In the genomic region with DNA sequence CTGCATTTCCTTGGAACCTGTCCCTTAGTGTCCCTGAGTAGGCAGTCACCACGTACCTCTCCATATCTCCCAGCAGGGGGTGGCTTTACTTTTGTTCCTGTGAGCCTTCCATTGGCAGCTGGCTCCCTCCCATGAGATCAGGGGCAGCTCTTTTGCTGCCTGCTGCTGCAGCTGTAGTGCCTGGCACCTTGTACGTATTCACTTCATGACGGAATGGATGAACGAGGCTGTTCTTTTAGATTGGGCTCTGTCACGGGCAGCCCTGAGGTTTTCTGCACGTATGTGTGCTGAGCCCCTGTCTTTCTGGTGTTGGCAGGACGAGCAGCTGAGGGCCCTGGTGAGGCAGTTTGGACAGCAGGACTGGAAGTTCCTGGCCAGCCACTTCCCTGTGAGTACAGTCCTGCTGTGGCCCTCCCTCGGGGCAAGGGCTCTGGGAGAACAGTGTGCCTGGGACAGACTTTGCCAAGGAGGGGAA, we compare ENCODE assay signal across 9 cellular contexts. TPM values are rescaled to one million over a fixed set of nuclear protein-coding genes. Genes with fewer than 3 reads are reported as not detected.
DNase-seq lines count a peak whose midpoint lies in the region; ATAC-seq and TF ChIP-seq lines count a peak whose summit lies in the region.
"Had no signal": no experiment of that assay in that cellular context is flagged by ENCODE, and none has a peak within 500 bp of the region (broad histone marks: within the 10 kb centered on the region; RNA-seq: fewer than 3 reads in every experiment).

No MANE protein-coding gene starts in this region.

- H3K27me3 ChIP-seq in Caco-2 (replicated peaks; ENCODE audit: control insufficient read depth, insufficient read depth, low read length), result no peaks in the 10 kb centered on the region
- no peaks in the 10 kb centered on the region for H3K27me3 ChIP-seq in SK-N-SH (ENCODE audit: insufficient read depth)
- no peaks in the 10 kb centered on the region for H3K27me3 ChIP-seq in upper lobe of left lung
- H3K27me3 ChIP-seq in psoas muscle (ENCODE audit: insufficient read depth in 3 of 3, low read length in 2 of 3), result peaks cover 0 to 3% (median 0%) of the 10 kb centered on the region in 3 donors
- H3K27me3 ChIP-seq: neutrophil had no signal

- DNase-seq in Caco-2, result peak in 1 of 2 experiments; percentile 55
- DNase-seq in SK-N-SH, result no peak
- peak; percentile 20 for DNase-seq in stimulated activated naive B cell treated with anti-CD40 and anti-IgM and Interleukin-4, amounts not matched to agents 10 μg/mL and 1 μg/mL and 100 μg/mL, for 72 hours
- DNase-seq in upper lobe of left lung, result no peak
- DNase-seq in psoas muscle, result no peak
- DNase-seq in activated CD4-positive, CD25-positive, alpha-beta regulatory T cell treated with anti-CD3 and anti-CD28 coated beads, Interleukin-2, amount 50 U/mL, for 72 hours, result no peak

- TF ChIP-seq CTCF in Caco-2 (IDR thresholded peaks at IDR 0.05; ENCODE audit: insufficient read depth in 1 of 2, low read depth in 1 of 2, low read length in 1 of 2, severe bottlenecking in 1 of 2, unreplicated experiment in 1 of 2) (peak; percentile 38 to 55), SK-N-SH (IDR thresholded peaks at IDR 0.05) (peak; percentile 26; the same call in 1 of the 2 replicates), upper lobe of left lung (IDR thresholded peaks at IDR 0.05) (no peak), psoas muscle (IDR thresholded peaks at IDR 0.05) (no peak)

- no peaks in the 10 kb centered on the region for H4K20me1 ChIP-seq in SK-N-SH (ENCODE audit: insufficient read depth)

- no peaks in the 10 kb centered on the region for H3K9me2 ChIP-seq in SK-N-SH

- peaks cover 10% of the 10 kb centered on the region for H3K4me1 Mint-ChIP-seq in Caco-2 (ENCODE audit: low read depth, unreplicated experiment)
- peaks cover 27 to 45% of the 10 kb centered on the region in 2 donors for H3K4me1 Mint-ChIP-seq in stimulated activated naive B cell treated with anti-CD40 and anti-IgM and Interleukin-4, amounts not matched to agents 10 μg/mL and 1 μg/mL and 100 μg/mL, for 72 hours

- H3K4me3 ChIP-seq in Caco-2 (ENCODE audit: low read depth, low read length) (no peak overlapping the region), SK-N-SH (ENCODE audit: low read depth in 2 of 2, low read length in 1 of 2) (no peak overlapping the region), upper lobe of left lung (no peak overlapping the region), psoas muscle (no peak overlapping the region)

- WGBS in SK-N-SH (ENCODE audit: low lambda C conversion rate), result 96% methylated on average over 6 of the region's 8 CpGs
- 81 to 86% methylated on average over 5 to 8 of the region's 8 CpGs for WGBS in upper lobe of left lung, 2 donors
- WGBS in psoas muscle, 3 donors, result 14 to 30% (median 23%) methylated on average over 8 of the region's 8 CpGs

- H3K27ac Mint-ChIP-seq in Caco-2 (ENCODE audit: unreplicated experiment), result no peak overlapping the region
- peak overlapping the region; percentile 91 for H3K27ac Mint-ChIP-seq in stimulated activated naive B cell treated with anti-CD40 and anti-IgM and Interleukin-4, amounts not matched to agents 10 μg/mL and 1 μg/mL and 100 μg/mL, for 72 hours

- H3K4me1 ChIP-seq in Caco-2 (peaks cover 10% of the 10 kb centered on the region), SK-N-SH (ENCODE audit: control insufficient read depth in 1 of 2, insufficient read depth in 2 of 2, low read depth in 1 of 2, low read length in 1 of 2) (no peaks in the 10 kb centered on the region), upper lobe of left lung (no peaks in the 10 kb centered on the region), psoas muscle (no peaks in the 10 kb centered on the region)

- no peak for TF ChIP-seq RAD21 in SK-N-SH (IDR thresholded peaks at IDR 0.05; ENCODE audit: low read length)

- no peak for TF ChIP-seq EP300 in SK-N-SH (IDR thresholded peaks at IDR 0.05; ENCODE audit: borderline replicate concordance in 1 of 2, low read depth in 1 of 2, low read length in 1 of 2)
- TF ChIP-seq EP300 in upper lobe of left lung (IDR thresholded peaks at IDR 0.05), result no peak

- H3K36me3 Mint-ChIP-seq in Caco-2 (ENCODE audit: insufficient read depth, unreplicated experiment), result peaks cover 89% of the 10 kb centered on the region
- peaks cover 5 to 6% of the 10 kb centered on the region in 2 donors for H3K36me3 Mint-ChIP-seq in stimulated activated naive B cell treated with anti-CD40 and anti-IgM and Interleukin-4, amounts not matched to agents 10 μg/mL and 1 μg/mL and 100 μg/mL, for 72 hours

- no peak overlapping the region for H3K27ac ChIP-seq in SK-N-SH (ENCODE audit: low read depth in 2 of 2, low read length in 1 of 2)
- H3K27ac ChIP-seq in upper lobe of left lung, result peak overlapping the region in 1 of 4 donors; percentile 7
- H3K27ac ChIP-seq in psoas muscle, result no peak overlapping the region
- H3K27ac ChIP-seq: neutrophil had no signal

- no peaks in the 10 kb centered on the region for H3K27me3 Mint-ChIP-seq in Caco-2 (ENCODE audit: insufficient read depth, unreplicated experiment)
- no peaks in the 10 kb centered on the region for H3K27me3 Mint-ChIP-seq in stimulated activated naive B cell treated with anti-CD40 and anti-IgM and Interleukin-4, amounts not matched to agents 10 μg/mL and 1 μg/mL and 100 μg/mL, for 72 hours

- no peaks in the 10 kb centered on the region for H3K9me3 Mint-ChIP-seq in Caco-2 (ENCODE audit: unreplicated experiment)
- no peaks in the 10 kb centered on the region for H3K9me3 Mint-ChIP-seq in stimulated activated naive B cell treated with anti-CD40 and anti-IgM and Interleukin-4, amounts not matched to agents 10 μg/mL and 1 μg/mL and 100 μg/mL, for 72 hours

- CTCF ChIA-PET in Caco-2 (lab: Charles Lee), result interaction anchor here (0.6 to 1.8 kb wide), 5 partner anchors 8 to 144 kb away, joined by 3 to 10 read pairs (median 4); no protein-coding TSS in a partner anchor
- CTCF ChIA-PET in SK-N-SH (lab: Yijun Ruan, JAX), result interaction anchor here (1.0 to 5.3 kb wide), 2 partner anchors 11 to 233 kb away, joined by 3 to 29 read pairs; no protein-coding TSS in a partner anchor

- POLR2A ChIA-PET in Caco-2 (lab: Charles Lee) (interaction anchor here (1.1 kb wide), 2 partner anchors 91 to 224 kb away, joined by 4 to 9 read pairs; partner anchors contain the start of genes IFT52 and SRSF6), SK-N-SH (lab: Yijun Ruan, JAX) (no interaction called here)

- TF ChIP-seq POLR2A in upper lobe of left lung (IDR thresholded peaks at IDR 0.05), result no peak

- no peak overlapping the region for H2AFZ ChIP-seq in SK-N-SH (ENCODE audit: low read depth)

- no peaks in the 10 kb centered on the region for H3K9me3 ChIP-seq in Caco-2
- no peaks in the 10 kb centered on the region for H3K9me3 ChIP-seq in SK-N-SH
- no peaks in the 10 kb centered on the region for H3K9me3 ChIP-seq in upper lobe of left lung
- no peaks in the 10 kb centered on the region for H3K9me3 ChIP-seq in psoas muscle
- H3K9me3 ChIP-seq: neutrophil had no signal

- H3K79me2 ChIP-seq in SK-N-SH (ENCODE audit: insufficient read depth), result peaks cover 8% of the 10 kb centered on the region; the same call in 1 of the 2 replicates

- no TSS peak for BruUV-seq in Caco-2 (replicated peaks; lab: Mats Ljungman, UMichigan)

- peaks cover 8% of the 10 kb centered on the region for H3K36me3 ChIP-seq in Caco-2 (ENCODE audit: control insufficient read depth, insufficient read depth, low read length)
- H3K36me3 ChIP-seq in SK-N-SH (replicated peaks in 1 of 2; ENCODE audit: control insufficient read depth in 1 of 2, insufficient read depth in 2 of 2, low read length in 1 of 2), result no peaks in the 10 kb centered on the region
- no peaks in the 10 kb centered on the region for H3K36me3 ChIP-seq in upper lobe of left lung
- no peaks in the 10 kb centered on the region for H3K36me3 ChIP-seq in psoas muscle (ENCODE audit: insufficient read depth in 1 of 2, low read depth in 1 of 2)

- no peak overlapping the region for H3K9ac ChIP-seq in SK-N-SH

- peak; percentile 25 for ATAC-seq in GM19324 (IDR thresholded peaks at IDR 0.05; ENCODE audit: low FRiP score, unreplicated experiment)
- peak; percentile 34 for ATAC-seq in HG03175 (IDR thresholded peaks at IDR 0.05; ENCODE audit: unreplicated experiment)
- peak; percentile 62 to 64 for ATAC-seq in stimulated activated naive B cell treated with anti-CD40 and anti-IgM and Interleukin-4, amounts not matched to agents 10 μg/mL and 1 μg/mL and 100 μg/mL, for 72 hours (replicated peaks)
- ATAC-seq in upper lobe of left lung (ENCODE audit: low FRiP score in 2 of 2), result no peak
- ATAC-seq in psoas muscle, result no peak

- intact Hi-C loops in Caco-2 (cut with micrococcal nuclease; ENCODE audit: unreplicated experiment) (no loop called here), psoas muscle (cut with DNase I) (no loop called here)

- H3K4me2 ChIP-seq in SK-N-SH, result no peak overlapping the region

- H3F3A ChIP-seq in SK-N-SH (replicated peaks; ENCODE audit: insufficient read depth), result no peaks in the 10 kb centered on the region

- no peak overlapping the region for H3K4me3 Mint-ChIP-seq in Caco-2 (ENCODE audit: unreplicated experiment)
- H3K4me3 Mint-ChIP-seq in stimulated activated naive B cell treated with anti-CD40 and anti-IgM and Interleukin-4, amounts not matched to agents 10 μg/mL and 1 μg/mL and 100 μg/mL, for 72 hours, result peak overlapping the region; percentile 2 to 64

TF ChIP-seq in SK-N-SH, 30 proteins besides CTCF, POLR2A, EP300 and RAD21 (continues in another document):
- TF ChIP-seq CHD2 (IDR thresholded peaks at IDR 0.05; ENCODE audit: low read length, partially characterized antibody) (no peak), FOSL2 (IDR thresholded peaks at IDR 0.05; ENCODE audit: borderline replicate concordance, low read depth) (no peak), FOXM1 (IDR thresholded peaks at IDR 0.05; ENCODE audit: low read depth) (no peak), MAX (IDR thresholded peaks at IDR 0.05; ENCODE audit: low read depth) (no peak)

RNA-seq across cellular contexts. Expression of gene MYBL2, which starts 14.6 kb away (rescaled TPM):
- total RNA-seq in Caco-2 (2022), result 318 and 345 TPM in 2 replicates
- 7.3 and 9.7 TPM in 2 replicates for polyA plus RNA-seq in SK-N-SH (2012; rRNA removed)
- polyA plus RNA-seq in SK-N-SH (2012; cell fraction: cytosol; rRNA removed), result 5.0 and 6.6 TPM in 2 replicates
- polyA plus RNA-seq in SK-N-SH (2012; cell fraction: nucleus; rRNA removed), result 6.8 and 9.1 TPM in 2 replicates
- 1 to 10 TPM in 4 of 6 donors, under 1 TPM in 2; under 0.01 to 3.5 (median 1.4) TPM for total RNA-seq in upper lobe of left lung
- total RNA-seq in psoas muscle, result under 1 TPM in 1 of 4 donors, not detected in 3; 0.17 TPM
- polyA plus RNA-seq in psoas muscle, result under 1 TPM in 2 of 3 donors, not detected in 1; 0.05 to 0.10 TPM

RNA-seq across cellular contexts. Expression of gene GTSF1L, which starts 45.3 kb away (rescaled TPM):
- total RNA-seq in Caco-2 (2022) (not detected in 2 replicates), upper lobe of left lung (not detected), psoas muscle (not detected)
- polyA plus RNA-seq in SK-N-SH (2012; rRNA removed) (not detected in 2 replicates), psoas muscle (not detected)
- not detected in 2 replicates for polyA plus RNA-seq in SK-N-SH (2012; cell fraction: cytosol; rRNA removed)
- not detected in 2 replicates for polyA plus RNA-seq in SK-N-SH (2012; cell fraction: nucleus; rRNA removed)

Comparison
In these comparisons a context has a peak if more than half of its experiments do, and no peak if none do; other contexts are left out.
1. CTCF ChIP-seq: peak in Caco-2 (2 of 2) and SK-N-SH (single experiment); none in upper lobe of left lung (0 of 6) and psoas muscle (single experiment).
2. ATAC-seq: peak in GM19324 (single experiment), HG03175 (single experiment) and stimulated activated naive B cell treated with anti-CD40 and anti-IgM and Interleukin-4, amounts not matched to agents 10 μg/mL and 1 μg/mL and 100 μg/mL, for 72 hours (2 of 2); none in upper lobe of left lung (0 of 2) and psoas muscle (0 of 4).
3. RNA of gene MYBL2, which starts 14.6 kb away (total RNA-seq): 318 to 345 TPM in Caco-2; under 0.01 to 3.5 TPM in upper lobe of left lung and 0.17 TPM in psoas muscle; every median in the first group is over 10 times any median in the second.